ENCODE assay signal across 26 cellular contexts in the genomic region with DNA sequence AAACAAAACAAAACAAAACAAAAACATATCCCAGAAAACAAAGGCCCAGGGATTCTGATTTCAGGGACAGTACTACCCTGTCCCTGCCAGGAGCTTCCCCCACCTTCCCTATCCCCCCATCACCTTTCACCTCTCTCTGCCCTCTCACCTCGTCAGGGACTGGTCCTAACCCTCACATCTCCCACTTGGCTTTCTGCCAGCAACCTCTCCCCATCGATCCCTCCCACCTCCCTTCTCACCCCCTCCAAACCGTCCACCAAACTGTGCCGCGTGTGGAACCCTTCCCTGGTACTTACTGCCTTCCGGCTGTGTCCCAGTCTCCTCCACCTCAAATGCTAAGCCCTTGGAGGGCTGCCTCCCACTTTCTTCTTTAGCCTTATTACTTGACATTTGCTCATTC.
"Had no signal": no experiment of that assay in that cellular context is flagged by ENCODE, and none has a peak within 500 bp of the region (broad histone marks: within the 10 kb centered on the region; RNA-seq: fewer than 3 reads in every experiment).

No MANE protein-coding gene starts in this region.

- H3K27ac Mint-ChIP-seq: activated CD4-positive, alpha-beta memory T cell treated with anti-CD3 and anti-CD28 coated beads, Interleukin-2, amount 10 ng/mL, durations not matched to agents 7 days and 5 days; activated CD4-positive, alpha-beta T cell treated with anti-CD3 and anti-CD28 coated beads, Interleukin-2, amount 10 ng/mL, durations not matched to agents 7 days and 5 days; activated naive CD4-positive, alpha-beta T cell treated with anti-CD3 and anti-CD28 coated beads, Interleukin-2, amount 10 ng/mL, durations not matched to agents 7 days and 5 days; activated naive CD8-positive, alpha-beta T cell treated with anti-CD3 and anti-CD28 coated beads, Interleukin-2, amount 10 ng/mL, durations not matched to agents 7 days and 5 days; activated T-cell treated with anti-CD3 and anti-CD28 coated beads, Interleukin-2, amount 50 U/mL, for 24 hours; activated T-cell treated with anti-CD3 and anti-CD28 coated beads, Interleukin-2, amount 50 U/mL, for 72 hours had no signal

- FAIRE-seq: bronchial epithelial cell, colon, frontal cortex had no signal

- H3K4me1 Mint-ChIP-seq: activated CD4-positive, alpha-beta memory T cell treated with anti-CD3 and anti-CD28 coated beads, Interleukin-2, amount 10 ng/mL, durations not matched to agents 7 days and 5 days; activated CD4-positive, alpha-beta T cell treated with anti-CD3 and anti-CD28 coated beads, Interleukin-2, amount 10 ng/mL, durations not matched to agents 7 days and 5 days; activated naive CD4-positive, alpha-beta T cell treated with anti-CD3 and anti-CD28 coated beads, Interleukin-2, amount 10 ng/mL, durations not matched to agents 7 days and 5 days; activated naive CD8-positive, alpha-beta T cell treated with anti-CD3 and anti-CD28 coated beads, Interleukin-2, amount 10 ng/mL, durations not matched to agents 7 days and 5 days; central memory CD8-positive, alpha-beta T cell had no signal

- H3K27me3 ChIP-seq: ascending aorta, brain microvascular endothelial cell had no signal

- H3K36me3 ChIP-seq: brain microvascular endothelial cell had no signal

- ATAC-seq: activated naive CD4-positive, alpha-beta T cell treated with anti-CD3 and anti-CD28 coated beads, Interleukin-2, amount 50 U/mL, for 72 hours; activated T-cell treated with anti-CD3 and anti-CD28 coated beads, Interleukin-2, amount 50 U/mL, for 72 hours; esophagus mucosa had no signal

- H3K9me3 Mint-ChIP-seq: activated CD4-positive, alpha-beta memory T cell treated with anti-CD3 and anti-CD28 coated beads, Interleukin-2, amount 10 ng/mL, durations not matched to agents 7 days and 5 days; activated CD4-positive, alpha-beta T cell treated with anti-CD3 and anti-CD28 coated beads, Interleukin-2, amount 10 ng/mL, durations not matched to agents 7 days and 5 days; activated naive CD4-positive, alpha-beta T cell treated with anti-CD3 and anti-CD28 coated beads, Interleukin-2, amount 10 ng/mL, durations not matched to agents 7 days and 5 days; activated naive CD4-positive, alpha-beta T cell treated with anti-CD3 and anti-CD28 coated beads, Interleukin-2, amount 50 U/mL, for 72 hours; activated naive CD8-positive, alpha-beta T cell treated with anti-CD3 and anti-CD28 coated beads, Interleukin-2, amount 10 ng/mL, durations not matched to agents 7 days and 5 days; activated T-cell treated with anti-CD3 and anti-CD28 coated beads, Interleukin-2, amount 50 U/mL, for 24 hours; activated T-cell treated with anti-CD3 and anti-CD28 coated beads, Interleukin-2, amount 50 U/mL, for 72 hours; central memory CD8-positive, alpha-beta T cell had no signal

- H3K4me1 ChIP-seq: ascending aorta had no signal

- H3K9me3 ChIP-seq: ascending aorta had no signal

- H3K36me3 Mint-ChIP-seq: activated naive CD4-positive, alpha-beta T cell treated with anti-CD3 and anti-CD28 coated beads, Interleukin-2, amount 10 ng/mL, durations not matched to agents 7 days and 5 days; activated naive CD4-positive, alpha-beta T cell treated with anti-CD3 and anti-CD28 coated beads, Interleukin-2, amount 50 U/mL, for 72 hours; activated naive CD8-positive, alpha-beta T cell treated with anti-CD3 and anti-CD28 coated beads, Interleukin-2, amount 10 ng/mL, durations not matched to agents 7 days and 5 days had no signal

- DNase-seq: activated CD4-positive, alpha-beta memory T cell treated with anti-CD3 and anti-CD28 coated beads, Interleukin-2, amount 10 ng/mL, durations not matched to agents 7 days and 5 days; activated CD4-positive, alpha-beta T cell treated with anti-CD3 and anti-CD28 coated beads for 1 hour; activated CD4-positive, alpha-beta T cell treated with anti-CD3 and anti-CD28 coated beads for 4 hours; activated CD4-positive, alpha-beta T cell treated with anti-CD3 and anti-CD28 coated beads, Interleukin-2, amount 10 ng/mL, durations not matched to agents 7 days and 5 days; activated CD4-positive, alpha-beta T cell treated with anti-CD3 and anti-CD28 coated beads, Interleukin-2, amount 50 U/mL, for 4 hours; activated CD8-positive, alpha-beta memory T cell treated with anti-CD3 and anti-CD28 coated beads, Interleukin-2, amount 50 U/mL, for 48 hours; activated gamma-delta T cell; activated naive CD4-positive, alpha-beta T cell; activated naive CD4-positive, alpha-beta T cell treated with anti-CD3 and anti-CD28 coated beads, Interleukin-2, amount 10 ng/mL, durations not matched to agents 7 days and 5 days; activated naive CD8-positive, alpha-beta T cell treated with anti-CD3 and anti-CD28 coated beads, Interleukin-2, amount 10 ng/mL, durations not matched to agents 7 days and 5 days; activated T-cell treated with anti-CD3 and anti-CD28 coated beads for 4 hours; activated T-cell treated with anti-CD3 and anti-CD28 coated beads, Interleukin-2, amount 50 U/mL, for 24 hours; activated T-cell treated with anti-CD3 and anti-CD28 coated beads, Interleukin-2, amount 50 U/mL, for 72 hours; brain microvascular endothelial cell; effector CD8-positive, alpha-beta T cell; foreskin fibroblast; head of caudate nucleus; T-helper 1 cell; T-helper 2 cell had no signal

- H3K4me3 Mint-ChIP-seq: activated CD4-positive, alpha-beta memory T cell treated with anti-CD3 and anti-CD28 coated beads, Interleukin-2, amount 10 ng/mL, durations not matched to agents 7 days and 5 days; activated CD4-positive, alpha-beta T cell treated with anti-CD3 and anti-CD28 coated beads, Interleukin-2, amount 10 ng/mL, durations not matched to agents 7 days and 5 days; activated naive CD4-positive, alpha-beta T cell treated with anti-CD3 and anti-CD28 coated beads, Interleukin-2, amount 10 ng/mL, durations not matched to agents 7 days and 5 days; activated naive CD8-positive, alpha-beta T cell treated with anti-CD3 and anti-CD28 coated beads, Interleukin-2, amount 10 ng/mL, durations not matched to agents 7 days and 5 days; activated T-cell treated with anti-CD3 and anti-CD28 coated beads, Interleukin-2, amount 50 U/mL, for 24 hours; activated T-cell treated with anti-CD3 and anti-CD28 coated beads, Interleukin-2, amount 50 U/mL, for 72 hours; central memory CD8-positive, alpha-beta T cell had no signal

- H3K27me3 Mint-ChIP-seq: activated CD4-positive, alpha-beta memory T cell treated with anti-CD3 and anti-CD28 coated beads, Interleukin-2, amount 10 ng/mL, durations not matched to agents 7 days and 5 days; activated CD4-positive, alpha-beta T cell treated with anti-CD3 and anti-CD28 coated beads, Interleukin-2, amount 10 ng/mL, durations not matched to agents 7 days and 5 days; activated naive CD4-positive, alpha-beta T cell treated with anti-CD3 and anti-CD28 coated beads, Interleukin-2, amount 10 ng/mL, durations not matched to agents 7 days and 5 days; activated naive CD8-positive, alpha-beta T cell treated with anti-CD3 and anti-CD28 coated beads, Interleukin-2, amount 10 ng/mL, durations not matched to agents 7 days and 5 days; activated T-cell treated with anti-CD3 and anti-CD28 coated beads, Interleukin-2, amount 50 U/mL, for 24 hours; central memory CD8-positive, alpha-beta T cell had no signal

- H3K27ac ChIP-seq: ascending aorta, brain microvascular endothelial cell had no signal

- H3K4me3 ChIP-seq: ascending aorta had no signal
